In the genomic region with DNA sequence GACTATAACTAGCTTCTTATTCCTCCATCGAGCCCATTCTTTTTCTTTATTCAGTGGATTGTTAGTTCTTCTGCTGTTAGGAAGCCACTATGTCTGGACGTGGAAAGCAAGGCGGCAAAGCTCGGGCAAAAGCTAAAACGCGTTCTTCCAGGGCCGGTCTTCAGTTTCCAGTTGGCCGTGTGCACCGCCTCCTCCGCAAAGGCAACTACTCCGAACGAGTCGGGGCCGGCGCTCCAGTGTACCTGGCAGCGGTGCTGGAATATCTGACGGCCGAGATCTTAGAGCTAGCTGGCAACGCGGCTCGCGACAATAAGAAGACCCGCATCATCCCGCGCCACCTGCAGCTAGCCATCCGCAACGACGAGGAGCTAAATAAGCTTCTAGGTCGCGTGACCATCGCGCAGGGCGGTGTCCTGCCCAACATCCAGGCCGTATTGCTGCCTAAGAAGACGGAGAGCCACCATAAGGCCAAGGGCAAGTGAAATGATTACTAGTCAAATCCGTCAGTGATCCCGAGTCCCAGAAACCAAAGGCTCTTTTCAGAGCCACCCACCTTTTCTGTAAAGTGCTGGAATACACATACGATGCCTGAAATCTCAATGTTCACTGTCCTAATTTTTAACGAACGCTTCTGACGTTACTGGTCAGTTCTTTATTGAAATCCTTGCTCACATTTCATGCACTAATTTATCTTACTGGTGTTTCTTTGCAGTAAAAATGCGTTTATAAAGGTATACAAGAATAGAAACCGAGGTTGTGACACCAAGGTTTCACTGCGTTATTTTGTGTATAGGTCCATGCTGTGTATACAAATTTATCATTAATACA, we compare ENCODE assay signal across 1 cellular context.
TF ChIP-seq lines count a peak whose summit lies in the region.

No MANE protein-coding gene starts in this region.

TF ChIP-seq in HEK293, 187 proteins besides CTCF, POLR2A, EP300 and RAD21 (continued from another document):
- TF ChIP-seq, protein P1, sequence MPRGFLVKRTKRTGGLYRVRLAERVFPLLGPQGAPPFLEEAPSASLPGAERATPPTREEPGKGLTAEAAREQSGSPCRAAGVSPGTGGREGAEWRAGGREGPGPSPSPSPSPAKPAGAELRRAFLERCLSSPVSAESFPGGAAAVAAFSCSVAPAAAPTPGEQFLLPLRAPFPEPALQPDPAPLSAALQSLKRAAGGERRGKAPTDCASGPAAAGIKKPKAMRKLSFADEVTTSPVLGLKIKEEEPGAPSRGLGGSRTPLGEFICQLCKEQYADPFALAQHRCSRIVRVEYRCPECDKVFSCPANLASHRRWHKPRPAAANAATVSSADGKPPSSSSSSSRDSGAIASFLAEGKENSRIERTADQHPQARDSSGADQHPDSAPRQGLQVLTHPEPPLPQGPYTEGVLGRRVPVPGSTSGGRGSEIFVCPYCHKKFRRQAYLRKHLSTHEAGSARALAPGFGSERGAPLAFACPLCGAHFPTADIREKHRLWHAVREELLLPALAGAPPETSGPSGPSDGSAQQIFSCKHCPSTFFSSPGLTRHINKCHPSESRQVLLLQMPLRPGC (tag by site-specific recombination; IDR thresholded peaks at IDR 0.05), result no peak
- TF ChIP-seq, protein P2, sequence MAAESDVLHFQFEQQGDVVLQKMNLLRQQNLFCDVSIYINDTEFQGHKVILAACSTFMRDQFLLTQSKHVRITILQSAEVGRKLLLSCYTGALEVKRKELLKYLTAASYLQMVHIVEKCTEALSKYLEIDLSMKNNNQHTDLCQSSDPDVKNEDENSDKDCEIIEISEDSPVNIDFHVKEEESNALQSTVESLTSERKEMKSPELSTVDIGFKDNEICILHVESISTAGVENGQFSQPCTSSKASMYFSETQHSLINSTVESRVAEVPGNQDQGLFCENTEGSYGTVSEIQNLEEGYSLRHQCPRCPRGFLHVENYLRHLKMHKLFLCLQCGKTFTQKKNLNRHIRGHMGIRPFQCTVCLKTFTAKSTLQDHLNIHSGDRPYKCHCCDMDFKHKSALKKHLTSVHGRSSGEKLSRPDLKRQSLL (tag by site-specific recombination; IDR thresholded peaks at IDR 0.05), result no peak
- TF ChIP-seq ZNF350 (tag by site-specific recombination; IDR thresholded peaks at IDR 0.05), result no peak
- peak; percentile 39 for TF ChIP-seq ZBTB26 (tag by site-specific recombination; optimal IDR thresholded peaks at IDR 0.05)
- TF ChIP-seq MEIS1 (CRISPR knock-in tag; IDR thresholded peaks at IDR 0.05; ENCODE audit: borderline replicate concordance), result no peak
- TF ChIP-seq AEBP2 (tag by site-specific recombination; IDR thresholded peaks at IDR 0.05; ENCODE audit: borderline replicate concordance), result no peak
- no peak for TF ChIP-seq MYNN (tag by site-specific recombination; IDR thresholded peaks at IDR 0.05; ENCODE audit: borderline replicate concordance)
- no peak for TF ChIP-seq ZNF10 (tag by site-specific recombination; IDR thresholded peaks at IDR 0.05)
- 0 out of 2 replicates have a peak, but pooled peaks have one; percentile 77 for TF ChIP-seq TRIM28 (IDR thresholded peaks at IDR 0.05; ENCODE audit: borderline replicate concordance, low read length)
- TF ChIP-seq ZNF155 (tag by site-specific recombination; IDR thresholded peaks at IDR 0.05), result no peak
- TF ChIP-seq ZBTB17 (tag by site-specific recombination; IDR thresholded peaks at IDR 0.05), result peak; percentile 68
- TF ChIP-seq ZNF514 (tag by site-specific recombination; IDR thresholded peaks at IDR 0.05), result no peak
- no peak for TF ChIP-seq ZNF223 (tag by site-specific recombination; IDR thresholded peaks at IDR 0.05)
- no peak for TF ChIP-seq SCRT1 (tag by site-specific recombination; IDR thresholded peaks at IDR 0.05; ENCODE audit: borderline replicate concordance)
- no peak for TF ChIP-seq KLF8 (tag by site-specific recombination; IDR thresholded peaks at IDR 0.05)
- no peak for TF ChIP-seq ZNF394 (tag by site-specific recombination; IDR thresholded peaks at IDR 0.05; ENCODE audit: borderline replicate concordance)
- no peak for TF ChIP-seq OSR2 (tag by site-specific recombination; IDR thresholded peaks at IDR 0.05)
- TF ChIP-seq ZBTB20 (tag by site-specific recombination; IDR thresholded peaks at IDR 0.05), result peak; percentile 44; the same call in 1 of the 2 replicates
- TF ChIP-seq, protein P3, sequence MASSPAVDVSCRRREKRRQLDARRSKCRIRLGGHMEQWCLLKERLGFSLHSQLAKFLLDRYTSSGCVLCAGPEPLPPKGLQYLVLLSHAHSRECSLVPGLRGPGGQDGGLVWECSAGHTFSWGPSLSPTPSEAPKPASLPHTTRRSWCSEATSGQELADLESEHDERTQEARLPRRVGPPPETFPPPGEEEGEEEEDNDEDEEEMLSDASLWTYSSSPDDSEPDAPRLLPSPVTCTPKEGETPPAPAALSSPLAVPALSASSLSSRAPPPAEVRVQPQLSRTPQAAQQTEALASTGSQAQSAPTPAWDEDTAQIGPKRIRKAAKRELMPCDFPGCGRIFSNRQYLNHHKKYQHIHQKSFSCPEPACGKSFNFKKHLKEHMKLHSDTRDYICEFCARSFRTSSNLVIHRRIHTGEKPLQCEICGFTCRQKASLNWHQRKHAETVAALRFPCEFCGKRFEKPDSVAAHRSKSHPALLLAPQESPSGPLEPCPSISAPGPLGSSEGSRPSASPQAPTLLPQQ (tag by site-specific recombination; IDR thresholded peaks at IDR 0.05), result no peak
- TF ChIP-seq ZBTB1 (tag by site-specific recombination; IDR thresholded peaks at IDR 0.05), result no peak
- no peak for TF ChIP-seq RBAK (tag by site-specific recombination; IDR thresholded peaks at IDR 0.05)
- TF ChIP-seq ZNF610 (tag by site-specific recombination; IDR thresholded peaks at IDR 0.05; ENCODE audit: borderline replicate concordance), result no peak
- no peak for TF ChIP-seq ZNF138 (tag by site-specific recombination; IDR thresholded peaks at IDR 0.05; ENCODE audit: borderline replicate concordance)
- no peak for TF ChIP-seq HOXC10 (CRISPR knock-in tag; IDR thresholded peaks at IDR 0.05)
- no peak for TF ChIP-seq ZNF561 (tag by site-specific recombination; IDR thresholded peaks at IDR 0.05; ENCODE audit: borderline replicate concordance)
- TF ChIP-seq ZNF621 (tag by site-specific recombination; IDR thresholded peaks at IDR 0.05), result no peak
- TF ChIP-seq ZNF423 (tag by site-specific recombination; IDR thresholded peaks at IDR 0.05), result no peak
- no peak for TF ChIP-seq ZXDB (tag by site-specific recombination; IDR thresholded peaks at IDR 0.05)
- peak; percentile 27; the same call in 1 of the 2 replicates for TF ChIP-seq ZNF629 (tag by site-specific recombination; IDR thresholded peaks at IDR 0.05)
- TF ChIP-seq ZNF248 (tag by site-specific recombination; IDR thresholded peaks at IDR 0.05), result no peak
- TF ChIP-seq ZFP3 (tag by site-specific recombination; IDR thresholded peaks at IDR 0.05; ENCODE audit: low read depth), result no peak
- TF ChIP-seq HOXD13 (CRISPR knock-in tag; IDR thresholded peaks at IDR 0.05; ENCODE audit: borderline replicate concordance), result no peak
